In genomic region chr3:107962946-107963345, GRCh38 we compare ENCODE assay signal across 17 cellular contexts.
DNase-seq lines count a peak whose midpoint lies in the region; ATAC-seq, FAIRE-seq and TF ChIP-seq lines count a peak whose summit lies in the region.
"Had no signal": no experiment of that assay in that cellular context is flagged by ENCODE, and none has a peak within 500 bp of the region (broad histone marks: within the 10 kb centered on the region; RNA-seq: fewer than 3 reads in every experiment).

No MANE protein-coding gene starts in this region.

- DNase-seq in AG20443 (ENCODE audit: low spot score) (peak; percentile 20), HPDE6-E6E7 (ENCODE audit: extremely low spot score) (peak; percentile 63), astrocyte (ENCODE audit: low read depth) (peak; percentile 59), hepatocyte (ENCODE audit: low spot score) (peak; percentile 64), tibial artery (no peak), posterior cingulate gyrus (no peak)
- DNase-seq: activated CD8-positive, alpha-beta memory T cell treated with anti-CD3 and anti-CD28 coated beads, Interleukin-2, amount 50 U/mL, for 48 hours; effector memory CD4-positive, alpha-beta T cell; GDM1; hypothalamus; stimulated activated CD4-positive, alpha-beta T cell treated with anti-CD3 and anti-CD28 coated beads, Interleukin-2, amount 100 ng/mL, for 24 hours had no signal

- no peaks in the 10 kb centered on the region for H4K20me1 ChIP-seq in astrocyte (ENCODE audit: insufficient read depth, low read length)
- no peaks in the 10 kb centered on the region for H4K20me1 ChIP-seq in hepatocyte (ENCODE audit: insufficient read depth, poor library complexity, severe bottlenecking)

- peak overlapping the region; percentile 12 for H2AFZ ChIP-seq in astrocyte (ENCODE audit: low read depth, low read length)
- H2AFZ ChIP-seq in hepatocyte, result no peak overlapping the region

- ATAC-seq in HG03196 (IDR thresholded peaks at IDR 0.05; ENCODE audit: unreplicated experiment), result no peak
- no peak for ATAC-seq in GM19452 (IDR thresholded peaks at IDR 0.05; ENCODE audit: unreplicated experiment)
- ATAC-seq: stimulated activated memory B cell treated with anti-CD40 and anti-IgM and Interleukin-4, amounts not matched to agents 10 μg/mL and 1 μg/mL and 100 μg/mL, for 72 hours had no signal

- no peak overlapping the region for H3K27ac Mint-ChIP-seq in astrocyte (ENCODE audit: unreplicated experiment)
- H3K27ac Mint-ChIP-seq: stimulated activated memory B cell treated with anti-CD40 and anti-IgM and Interleukin-4, amounts not matched to agents 10 μg/mL and 1 μg/mL and 100 μg/mL, for 72 hours had no signal

- 42% methylated on average over 3 of the region's 3 CpGs for WGBS in hepatocyte (ENCODE audit: low lambda C conversion rate, missing lambda C conversion rate)

- H3K4me3 ChIP-seq in astrocyte (ENCODE audit: insufficient read depth, low read depth, low read length) (no peak overlapping the region), hepatocyte (no peak overlapping the region), tibial artery (no peak overlapping the region)
- H3K4me3 ChIP-seq: Peyer's patch, prostate gland had no signal

- FAIRE-seq in astrocyte (lab: Jason Lieb, UNC), result no peak
- FAIRE-seq: TTC549 had no signal

- H3K4me1 ChIP-seq in astrocyte (ENCODE audit: insufficient read depth, low read length) (no peaks in the 10 kb centered on the region), hepatocyte (ENCODE audit: insufficient read depth) (peaks cover 10% of the 10 kb centered on the region), tibial artery (peaks cover 0 to 14% (median 9%) of the 10 kb centered on the region in 4 donors)
- H3K4me1 ChIP-seq: Peyer's patch, prostate gland had no signal

- intact Hi-C loops in tibial artery (cut with DNase I; ENCODE audit: low total_unique reads), result no loop called here
- intact Hi-C loops in posterior cingulate gyrus (cut with DNase I), result no loop called here

- peaks cover 3% of the 10 kb centered on the region for H3K9me3 Mint-ChIP-seq in astrocyte (ENCODE audit: unreplicated experiment)
- H3K9me3 Mint-ChIP-seq: stimulated activated memory B cell treated with anti-CD40 and anti-IgM and Interleukin-4, amounts not matched to agents 10 μg/mL and 1 μg/mL and 100 μg/mL, for 72 hours had no signal

- H3K79me2 ChIP-seq in astrocyte (ENCODE audit: insufficient read depth, low read length) (no peaks in the 10 kb centered on the region), hepatocyte (no peaks in the 10 kb centered on the region)

- no peaks in the 10 kb centered on the region for H3K9me3 ChIP-seq in astrocyte (ENCODE audit: insufficient read depth, low read depth, low read length)
- no peaks in the 10 kb centered on the region for H3K9me3 ChIP-seq in hepatocyte (ENCODE audit: low read depth)
- H3K9me3 ChIP-seq in tibial artery, result no peaks in the 10 kb centered on the region
- H3K9me3 ChIP-seq: Peyer's patch, prostate gland had no signal

- peaks cover 7% of the 10 kb centered on the region for H3K4me1 Mint-ChIP-seq in astrocyte (ENCODE audit: low read depth, unreplicated experiment)
- H3K4me1 Mint-ChIP-seq: stimulated activated memory B cell treated with anti-CD40 and anti-IgM and Interleukin-4, amounts not matched to agents 10 μg/mL and 1 μg/mL and 100 μg/mL, for 72 hours had no signal

- H3K36me3 Mint-ChIP-seq in astrocyte (ENCODE audit: low read depth, unreplicated experiment), result no peaks in the 10 kb centered on the region
- H3K36me3 Mint-ChIP-seq: stimulated activated memory B cell treated with anti-CD40 and anti-IgM and Interleukin-4, amounts not matched to agents 10 μg/mL and 1 μg/mL and 100 μg/mL, for 72 hours had no signal

- H3K27me3 Mint-ChIP-seq in astrocyte (ENCODE audit: low read depth, unreplicated experiment), result peaks cover 2% of the 10 kb centered on the region
- H3K27me3 Mint-ChIP-seq: stimulated activated memory B cell treated with anti-CD40 and anti-IgM and Interleukin-4, amounts not matched to agents 10 μg/mL and 1 μg/mL and 100 μg/mL, for 72 hours had no signal

- H3K9ac ChIP-seq in astrocyte (ENCODE audit: low read length), result no peak overlapping the region

- H3K27me3 ChIP-seq in astrocyte (ENCODE audit: insufficient read depth, low read length) (no peaks in the 10 kb centered on the region), hepatocyte (no peaks in the 10 kb centered on the region), tibial artery (no peaks in the 10 kb centered on the region)
- H3K27me3 ChIP-seq: Peyer's patch had no signal

- no peak for TF ChIP-seq CTCF in astrocyte (IDR thresholded peaks at IDR 0.05; ENCODE audit: insufficient read depth, low read depth, low read length)
- no peak for TF ChIP-seq CTCF in hepatocyte (IDR thresholded peaks at IDR 0.05; ENCODE audit: poor library complexity)
- TF ChIP-seq CTCF in tibial artery (IDR thresholded peaks at IDR 0.05), result no peak

- H3K4me2 ChIP-seq in astrocyte (ENCODE audit: low read length), result peak overlapping the region; percentile 4
- H3K4me2 ChIP-seq in hepatocyte, result no peak overlapping the region

- H3K9me2 ChIP-seq in hepatocyte (replicated peaks; ENCODE audit: insufficient read depth), result no peaks in the 10 kb centered on the region

- no peak overlapping the region for H3K27ac ChIP-seq in astrocyte (ENCODE audit: low read depth, low read length)
- H3K27ac ChIP-seq in hepatocyte, result peak overlapping the region; percentile 69
- H3K27ac ChIP-seq in tibial artery, result no peak overlapping the region
- H3K27ac ChIP-seq: Peyer's patch, prostate gland had no signal

- no peaks in the 10 kb centered on the region for H3K36me3 ChIP-seq in astrocyte (ENCODE audit: insufficient read depth, low read length)
- no peaks in the 10 kb centered on the region for H3K36me3 ChIP-seq in hepatocyte (replicated peaks; ENCODE audit: insufficient read depth, low read depth)
- H3K36me3 ChIP-seq in tibial artery, result no peaks in the 10 kb centered on the region
- H3K36me3 ChIP-seq: Peyer's patch, prostate gland had no signal

- no peak overlapping the region for H3K4me3 Mint-ChIP-seq in astrocyte (ENCODE audit: unreplicated experiment)
- H3K4me3 Mint-ChIP-seq: stimulated activated memory B cell treated with anti-CD40 and anti-IgM and Interleukin-4, amounts not matched to agents 10 μg/mL and 1 μg/mL and 100 μg/mL, for 72 hours had no signal

Comparison
In these comparisons a context has a peak if more than half of its experiments do, and no peak if none do; other contexts are left out.
1. DNase-seq: peak in AG20443 (single experiment), HPDE6-E6E7 (single experiment), astrocyte (single experiment) and hepatocyte (single experiment); none in tibial artery (0 of 2) and posterior cingulate gyrus (0 of 10).